ENCODE assay signal across 8 cellular contexts in the genomic region with DNA sequence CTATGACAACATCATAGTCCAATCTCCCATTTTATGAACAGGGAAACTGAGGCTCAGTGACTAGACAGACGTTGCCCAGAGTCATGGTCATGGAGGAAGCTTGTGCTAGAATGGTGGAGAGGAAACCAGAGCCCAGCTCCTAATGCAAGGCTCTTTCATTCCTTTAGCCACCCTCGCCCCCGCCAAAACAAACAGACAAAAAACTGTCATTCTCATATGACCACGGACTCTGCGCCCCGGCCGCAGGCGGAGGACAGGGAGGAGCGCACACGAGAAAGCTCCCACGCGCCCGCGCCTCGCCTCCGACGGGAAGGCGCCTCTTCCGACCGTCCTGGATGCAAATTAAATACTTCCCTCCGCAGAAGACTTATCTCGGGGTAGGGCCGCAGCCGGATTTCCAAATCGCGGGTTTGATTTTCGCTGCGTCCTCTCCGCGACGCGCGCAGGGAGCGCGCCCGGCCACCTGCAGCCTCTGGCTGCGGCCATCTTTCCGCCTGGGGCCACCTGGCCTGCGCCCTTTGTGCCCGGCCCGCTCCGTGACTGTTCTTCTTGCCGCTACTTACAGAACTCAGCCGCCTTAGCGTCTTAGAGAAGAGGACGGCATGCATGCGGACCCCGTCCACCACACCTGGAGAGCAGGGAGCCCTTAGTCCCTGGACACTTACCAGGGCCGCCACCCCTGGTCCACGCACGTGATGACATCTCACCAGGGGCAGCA. TPM values are rescaled to one million over a fixed set of nuclear protein-coding genes. Genes with fewer than 3 reads are reported as not detected.
DNase-seq lines count a peak whose midpoint lies in the region; ATAC-seq, FAIRE-seq and TF ChIP-seq lines count a peak whose summit lies in the region.

No MANE protein-coding gene starts in this region.

- CTCF ChIA-PET in CD4-positive, alpha-beta T cell (lab: Charles Lee): no interaction called here
- CTCF ChIA-PET in MCF 10A (lab: Yijun Ruan, JAX): interaction anchor here (0.6 to 0.9 kb wide), 2 partner anchors 12 to 27 kb away, joined by 3 to 5 read pairs; no protein-coding TSS in a partner anchor

- ATAC-seq in CD4-positive, alpha-beta T cell (ENCODE audit: poor library complexity): peak; percentile 3
- ATAC-seq in GM19397 (IDR thresholded peaks at IDR 0.05; ENCODE audit: unreplicated experiment) (peak; percentile 10), HG03558 (IDR thresholded peaks at IDR 0.05; ENCODE audit: extremely low read depth, unreplicated experiment) (peak; percentile 1)

- no peaks in the 10 kb centered on the region for H3K27me3 Mint-ChIP-seq in CD4-positive, alpha-beta T cell
- no peaks in the 10 kb centered on the region for H3K27me3 Mint-ChIP-seq in T-helper 1 cell treated with Interleukin-12 subunit alpha and Interleukin-12 subunit beta and Interleukin-4 antibody, amounts not matched to agents 30 μg/mL and 1 μg/mL, for 36 hours (ENCODE audit: low read depth)
- H3K27me3 Mint-ChIP-seq in MCF 10A (ENCODE audit: insufficient read depth, unreplicated experiment): no peaks in the 10 kb centered on the region

- peaks cover 43% of the 10 kb centered on the region for H3K4me1 Mint-ChIP-seq in CD4-positive, alpha-beta T cell (ENCODE audit: low read depth)
- H3K4me1 Mint-ChIP-seq in T-helper 1 cell treated with Interleukin-12 subunit alpha and Interleukin-12 subunit beta and Interleukin-4 antibody, amounts not matched to agents 30 μg/mL and 1 μg/mL, for 36 hours (ENCODE audit: low read depth): peaks cover 43% of the 10 kb centered on the region
- peaks cover 22% of the 10 kb centered on the region for H3K4me1 Mint-ChIP-seq in MCF 10A (ENCODE audit: insufficient read depth, unreplicated experiment)

- TSS peak; percentile 43 for BruUV-seq in MCF 10A (replicated peaks; lab: Mats Ljungman, UMichigan)

- H3K27ac Mint-ChIP-seq in CD4-positive, alpha-beta T cell: peak overlapping the region; percentile 83
- H3K27ac Mint-ChIP-seq in T-helper 1 cell treated with Interleukin-12 subunit alpha and Interleukin-12 subunit beta and Interleukin-4 antibody, amounts not matched to agents 30 μg/mL and 1 μg/mL, for 36 hours: peak overlapping the region; percentile 81
- H3K27ac Mint-ChIP-seq in MCF 10A (ENCODE audit: low read depth, unreplicated experiment): peak overlapping the region; percentile 92

- H3K9me3 ChIP-seq in CD4-positive, alpha-beta T cell (ENCODE audit: control insufficient read depth, low read length): no peaks in the 10 kb centered on the region

- no peak for FAIRE-seq in RCC 7860 (lab: Jason Lieb, UNC)

- H3K36me3 Mint-ChIP-seq in CD4-positive, alpha-beta T cell (ENCODE audit: low read depth): peaks cover 30% of the 10 kb centered on the region
- H3K36me3 Mint-ChIP-seq in T-helper 1 cell treated with Interleukin-12 subunit alpha and Interleukin-12 subunit beta and Interleukin-4 antibody, amounts not matched to agents 30 μg/mL and 1 μg/mL, for 36 hours (ENCODE audit: low read depth): peaks cover 24% of the 10 kb centered on the region
- H3K36me3 Mint-ChIP-seq in MCF 10A (ENCODE audit: insufficient read depth, unreplicated experiment): peaks cover 12% of the 10 kb centered on the region

- intact Hi-C loops in CD4-positive, alpha-beta T cell (cut with DNase I, micrococcal nuclease): loop anchor here (2.0 to 10.0 kb wide), 6 partner anchors 97 to 1057 kb away; a partner anchor contains a TSS
- intact Hi-C loops in MCF 10A (cut with micrococcal nuclease): no loop called here

- no peak overlapping the region for H3K27ac ChIP-seq in CD4-positive, alpha-beta T cell (ENCODE audit: low read depth, low read length)

- no peaks in the 10 kb centered on the region for H3K9me3 Mint-ChIP-seq in CD4-positive, alpha-beta T cell
- no peaks in the 10 kb centered on the region for H3K9me3 Mint-ChIP-seq in T-helper 1 cell treated with Interleukin-12 subunit alpha and Interleukin-12 subunit beta and Interleukin-4 antibody, amounts not matched to agents 30 μg/mL and 1 μg/mL, for 36 hours
- H3K9me3 Mint-ChIP-seq in MCF 10A (ENCODE audit: unreplicated experiment): no peaks in the 10 kb centered on the region

- POLR2A ChIA-PET in CD4-positive, alpha-beta T cell (lab: Charles Lee): interaction anchor here (0.6 to 1.6 kb wide), 4 partner anchors 33 to 695 kb away, joined by 3 to 6 read pairs (median 4); no protein-coding TSS in a partner anchor
- POLR2A ChIA-PET in MCF 10A (lab: Yijun Ruan, JAX): interaction anchor here (0.7 to 2.9 kb wide), 6 partner anchors 11 to 107 kb away, joined by 3 to 16 read pairs (median 6); no protein-coding TSS in a partner anchor

- peak overlapping the region; percentile 92 for H3K4me3 Mint-ChIP-seq in CD4-positive, alpha-beta T cell
- H3K4me3 Mint-ChIP-seq in T-helper 1 cell treated with Interleukin-12 subunit alpha and Interleukin-12 subunit beta and Interleukin-4 antibody, amounts not matched to agents 30 μg/mL and 1 μg/mL, for 36 hours: peak overlapping the region; percentile 83
- H3K4me3 Mint-ChIP-seq in MCF 10A (ENCODE audit: unreplicated experiment): peak overlapping the region; percentile 86

- peak in 8 of 10 experiments; percentile 8 to 41 (median 18) for DNase-seq in CD4-positive, alpha-beta T cell
- DNase-seq in MCF 10A (ENCODE audit: unreplicated experiment): no peak
- peak; percentile 40 for DNase-seq in iris pigment epithelial cell (ENCODE audit: low read depth)
- peak; percentile 20 to 26 for DNase-seq in stimulated activated CD4-positive, alpha-beta T cell treated with anti-CD3 and anti-CD28 coated beads, Interleukin-1b, Interleukin-23, amount 100 ng/mL, for 4 hours (ENCODE audit: low read depth in 2 of 2)
- DNase-seq in RCC 7860 (ENCODE audit: low spot score): no peak

- TF ChIP-seq CTCF in CD4-positive, alpha-beta T cell (IDR thresholded peaks at IDR 0.05): no peak
- TF ChIP-seq CTCF in MCF 10A (IDR thresholded peaks at IDR 0.05; ENCODE audit: unreplicated experiment): no peak

- H3K27me3 ChIP-seq in CD4-positive, alpha-beta T cell (ENCODE audit: control insufficient read depth, insufficient read depth, low read length): no peaks in the 10 kb centered on the region

RNA-seq across cellular contexts. Expression of a gene that starts 0.6 kb away (rescaled TPM):
- 10 to 100 TPM; 46.5 to 52.7 TPM for total RNA-seq in CD4-positive, alpha-beta T cell
- 119 and 125 TPM in 2 replicates for total RNA-seq in MCF 10A (2022)

Comparison
In these comparisons a context has a peak if more than half of its experiments do, and no peak if none do; other contexts are left out.
1. DNase-seq: peak in CD4-positive, alpha-beta T cell (8 of 10), iris pigment epithelial cell (single experiment) and stimulated activated CD4-positive, alpha-beta T cell treated with anti-CD3 and anti-CD28 coated beads, Interleukin-1b, Interleukin-23, amount 100 ng/mL, for 4 hours (2 of 2); none in MCF 10A (single experiment) and RCC 7860 (single experiment).
2. Peak in every context shown above with its lines, with median percentiles within 50 percentile points of each other: ATAC-seq, H3K27ac Mint-ChIP-seq and H3K4me3 Mint-ChIP-seq.